Comparison of ENCODE assay signal across 31 cellular contexts in the genomic region with DNA sequence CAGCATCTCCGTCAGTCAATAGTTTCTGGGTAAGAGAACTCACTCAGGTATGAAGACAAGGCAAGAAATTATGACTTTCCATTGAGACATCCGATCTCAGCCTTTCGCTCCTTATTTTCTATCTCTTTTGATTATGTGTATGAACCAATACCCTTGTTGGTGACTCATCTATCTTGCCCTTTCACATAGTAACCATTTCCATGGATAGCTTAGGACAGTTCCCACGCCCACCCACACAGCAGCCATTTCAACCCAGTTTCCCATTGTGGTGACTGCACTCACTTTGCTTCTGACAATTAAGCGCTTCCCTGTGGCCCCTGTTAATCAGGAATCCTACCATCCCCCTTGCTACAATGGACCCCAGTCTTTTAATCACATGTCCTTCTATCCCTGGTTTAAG.
"Had no signal": no experiment of that assay in that cellular context is flagged by ENCODE, and none has a peak within 500 bp of the region (broad histone marks: within the 10 kb centered on the region; RNA-seq: fewer than 3 reads in every experiment).

No MANE protein-coding gene starts in this region.

- H3K4me3 ChIP-seq: adrenal gland, cardiac muscle cell, coronary artery, ovary, smooth muscle cell, stomach, thyroid gland, upper lobe of left lung had no signal

- H3K27ac ChIP-seq: adrenal gland, cardiac muscle cell, coronary artery, ovary, stomach, thyroid gland, upper lobe of left lung, WERI-Rb-1 had no signal

- H3K4me1 ChIP-seq: adrenal gland, stomach, thyroid gland had no signal

- H3K27me3 ChIP-seq: adrenal gland, cardiac muscle cell, ovary, stomach, thyroid gland, upper lobe of left lung had no signal

- ATAC-seq: activated CD4-positive, CD25-positive, alpha-beta regulatory T cell treated with anti-CD3 and anti-CD28 coated beads, Interleukin-2, amount 50 U/mL, for 24 hours; esophagus mucosa; left colon; sciatic nerve; stimulated activated memory B cell treated with anti-CD40 and anti-IgM and Interleukin-4, amounts not matched to agents 10 μg/mL and 1 μg/mL and 100 μg/mL, for 72 hours; T-helper 17 cell had no signal

- DNase-seq: activated CD4-positive, alpha-beta T cell treated with anti-CD3 and anti-CD28 coated beads for 48 hours; activated CD4-positive, alpha-beta T cell treated with anti-CD3 and anti-CD28 coated beads, Interleukin-2, amount 50 U/mL, for 48 hours; activated CD8-positive, alpha-beta memory T cell treated with anti-CD3 and anti-CD28 coated beads for 24 hours; activated effector memory CD4-positive, alpha-beta T cell treated with anti-CD3 and anti-CD28 coated beads, Interleukin-2, amount 50 U/mL, for 16 hours; activated naive CD4-positive, alpha-beta T cell treated with anti-CD3 and anti-CD28 coated beads for 36 hours; activated naive CD8-positive, alpha-beta T cell treated with anti-CD3 and anti-CD28 coated beads for 36 hours; adrenal gland; cerebellar nuclear complex; head of caudate nucleus; hippocampal formation; kidney; left colon; naive B cell; ovary; retina; stimulated activated CD4-positive, alpha-beta T cell treated with anti-CD3 and anti-CD28 coated beads, Interleukin-1b, Interleukin-23, amount 100 ng/mL, for 48 hours; stimulated activated CD4-positive, alpha-beta T cell treated with anti-CD3 and anti-CD28 coated beads, Interleukin-4, amount 100 ng/mL, for 4 hours; stimulated activated CD8-positive, alpha-beta memory T cell treated with anti-CD3 and anti-CD28 coated beads, Interleukin-4, amount 100 ng/mL, for 48 hours; stomach; T-helper 17 cell; T1000; thyroid gland; upper lobe of left lung; WERI-Rb-1 had no signal
